ENCODE assay signal across 5 cellular contexts in genomic region chr12:2281446-2281845, GRCh38.
"Had no signal": no experiment of that assay in that cellular context is flagged by ENCODE, and none has a peak within 500 bp of the region (broad histone marks: within the 10 kb centered on the region; RNA-seq: fewer than 3 reads in every experiment).

No MANE protein-coding gene starts in this region.

- DNase-seq: GM23248, GOT3, H9, KBM-7 had no signal

- H3K36me3 Mint-ChIP-seq: IgD-negative memory B cell had no signal

- H3K27ac Mint-ChIP-seq: H9, IgD-negative memory B cell had no signal

- H3K4me3 ChIP-seq: GM23248 had no signal

- H3K27ac ChIP-seq: GM23248 had no signal

- H3K4me3 Mint-ChIP-seq: H9, IgD-negative memory B cell had no signal
